Comparison of ENCODE assay signal across 8 cellular contexts in genomic region chr4:4248036-4248884, GRCh38. TPM values are rescaled to one million over a fixed set of nuclear protein-coding genes. Genes with fewer than 3 reads are reported as not detected.
A peak's percentile ranks its signal among the peaks of the same experiment; 100 is the strongest.
DNase-seq lines count a peak whose midpoint lies in the region; ATAC-seq and TF ChIP-seq lines count a peak whose summit lies in the region.

A gene with protein sequence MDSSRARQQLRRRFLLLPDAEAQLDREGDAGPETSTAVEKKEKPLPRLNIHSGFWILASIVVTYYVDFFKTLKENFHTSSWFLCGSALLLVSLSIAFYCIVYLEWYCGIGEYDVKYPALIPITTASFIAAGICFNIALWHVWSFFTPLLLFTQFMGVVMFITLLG (minus strand): TSS chr4:4248223. CDS start chr4:4248202, 21 bp downstream.

- no peaks in the 10 kb centered on the region for H3K36me3 ChIP-seq in PC-3 (ENCODE audit: low read depth, low read length)

- no peaks in the 10 kb centered on the region for H4K20me1 ChIP-seq in PC-3 (ENCODE audit: low read length)

- peak; percentile 97 for ATAC-seq in GM21526 (IDR thresholded peaks at IDR 0.05; ENCODE audit: low FRiP score, unreplicated experiment)
- ATAC-seq in PC-3, result peak; percentile 94

- peak within 1 kb of the TSS; percentile 97 for H3K4me2 ChIP-seq in PC-3 (ENCODE audit: low read length)

- H3K9me3 ChIP-seq in PC-3 (ENCODE audit: low read length), result no peaks in the 10 kb centered on the region

- BruUV-seq in PC-3 (replicated peaks; lab: Mats Ljungman, UMichigan), result TSS peak; percentile 96

- POLR2A ChIA-PET in PC-3 (lab: Charles Lee; ENCODE audit: unreplicated experiment), result interaction anchor here (0.6 kb wide), 2 partner anchors 50 to 1499 kb away, joined by 5 read pairs; no protein-coding TSS in a partner anchor

- H3K27ac ChIP-seq in PC-3 (ENCODE audit: low read length) (peak within 1 kb of the TSS; percentile 76), epithelial cell of prostate (peak within 1 kb of the TSS; percentile 93)

- TF ChIP-seq CTCF in PC-3 (conservative IDR thresholded peaks at IDR 0.05; ENCODE audit: low read depth, low read length), result no peak

- H3K9ac ChIP-seq in PC-3 (ENCODE audit: low read length), result peak within 1 kb of the TSS; percentile 97

- peaks cover 11% of the 10 kb centered on the region for H3K79me2 ChIP-seq in PC-3 (ENCODE audit: low read length)

- peak within 1 kb of the TSS; percentile 94 for H3K4me3 ChIP-seq in PC-3 (ENCODE audit: low read length)

- H2AFZ ChIP-seq in PC-3 (ENCODE audit: low read length), result peak within 1 kb of the TSS; percentile 93

- no peaks in the 10 kb centered on the region for H3K27me3 ChIP-seq in PC-3 (ENCODE audit: low read length)

- peak; percentile 90 for DNase-seq in DMS114 treated with DMSO at 0.1 percent for 48 hours (lab: John Stamatoyannopoulos, UW; ENCODE audit: unreplicated experiment)
- DNase-seq in HuH-7.5 (ENCODE audit: low spot score), result peak; percentile 94
- peak; percentile 88 for DNase-seq in PC-3
- DNase-seq in activated T-cell treated with anti-CD3 and anti-CD28 coated beads for 48 hours (ENCODE audit: low read depth), result peak; percentile 87
- peak; percentile 55 for DNase-seq in epithelial cell of prostate (ENCODE audit: low read depth, low spot score)
- peak; percentile 93 for DNase-seq in mucosa of gallbladder (ENCODE audit: low spot score)
- DNase-seq in stimulated activated CD8-positive, alpha-beta memory T cell treated with anti-CD3 and anti-CD28 coated beads, Interleukin-4, amount 100 ng/mL, for 4 hours (ENCODE audit: low read depth in 2 of 2, low spot score in 1 of 2), result peak; percentile 82 to 85

- intact Hi-C loops in PC-3 (cut with micrococcal nuclease), result no loop called here

- CTCF ChIA-PET in PC-3 (lab: Charles Lee), result no interaction called here

- no peaks in the 10 kb centered on the region for H3F3A ChIP-seq in PC-3 (ENCODE audit: low read length, unreplicated experiment)

- H3K9me2 ChIP-seq in PC-3 (replicated peaks; ENCODE audit: low read length), result no peaks in the 10 kb centered on the region

- peaks cover 13% of the 10 kb centered on the region for H3K4me1 ChIP-seq in PC-3 (ENCODE audit: insufficient read depth, low read length)

RNA-seq across cellular contexts. Expression of the gene that starts here (rescaled TPM):
- total RNA-seq in PC-3 (2014; rRNA removed), result 4.7 and 10.1 TPM in 2 replicates
- 15.9 TPM for total RNA-seq in mucosa of gallbladder

Comparison
In these comparisons a context has a peak if more than half of its experiments do, and no peak if none do; other contexts are left out.
1. Peak in every context shown above with its lines: DNase-seq, ATAC-seq, H3K4me3 ChIP-seq and H3K27ac ChIP-seq.